In genomic region chr2:55961318-55961911, GRCh38 we compare ENCODE assay signal across 8 cellular contexts. TPM values are rescaled to one million over a fixed set of nuclear protein-coding genes. Genes with fewer than 3 reads are reported as not detected.
DNase-seq lines count a peak whose midpoint lies in the region; ATAC-seq, FAIRE-seq and TF ChIP-seq lines count a peak whose summit lies in the region.

No MANE protein-coding gene starts in this region.

- no peak overlapping the region for H3K4me2 ChIP-seq in skeletal muscle satellite cell (ENCODE audit: low read length)

- no peak for ATAC-seq in HG03135 (IDR thresholded peaks at IDR 0.05; ENCODE audit: unreplicated experiment)

- peak overlapping the region; percentile 40 for H3K9ac ChIP-seq in skeletal muscle satellite cell (ENCODE audit: low read depth, low read length)

- H3K36me3 ChIP-seq in skeletal muscle satellite cell (ENCODE audit: insufficient read depth, low read length): no peaks in the 10 kb centered on the region

- H3K4me1 ChIP-seq in skeletal muscle satellite cell (ENCODE audit: control insufficient read depth, insufficient read depth, low read length): peaks cover 30% of the 10 kb centered on the region

- no peaks in the 10 kb centered on the region for H3K27me3 ChIP-seq in skeletal muscle satellite cell (ENCODE audit: control insufficient read depth, insufficient read depth, low read length)

- H3K4me3 ChIP-seq in GM12865 (ENCODE audit: low read depth, low read length) (no peak overlapping the region), foreskin fibroblast (ENCODE audit: low read depth in 1 of 2, low read length in 2 of 2) (no peak overlapping the region), skeletal muscle satellite cell (ENCODE audit: low read length) (no peak overlapping the region)

- in situ Hi-C loops in KBM-7 (cut with MboI; ENCODE audit: low pct_unique_long_range_greater_than_20kb, low sequenced_read_pairs): no loop called here

- peak; percentile 51 for FAIRE-seq in A204.1 (lab: Jason Lieb, UNC)

- DNase-seq in GM12865 (ENCODE audit: low read depth) (peak; percentile 63), KBM-7 (peak; percentile 32), SK-N-DZ (ENCODE audit: low spot score) (peak; percentile 14), foreskin fibroblast (peak; percentile 28 to 74), NCI-H128 (lab: John Stamatoyannopoulos, UW; ENCODE audit: unreplicated experiment) (no peak)

- no peaks in the 10 kb centered on the region for H3K9me3 ChIP-seq in skeletal muscle satellite cell (replicated peaks; ENCODE audit: low read length)

- peak; percentile 55 for TF ChIP-seq CTCF in GM12865 (IDR thresholded peaks at IDR 0.05; ENCODE audit: insufficient read depth, low read depth, low read length, missing control alignments)
- TF ChIP-seq CTCF in foreskin fibroblast (IDR thresholded peaks at IDR 0.05; ENCODE audit: low read depth, low read length): peak; percentile 55

RNA-seq across cellular contexts. Expression of gene EFEMP1, which starts 37.8 kb away (rescaled TPM):
- not detected in 2 replicates for polyA plus RNA-seq in SK-N-DZ (2014; cell fraction: cytosol; rRNA removed)
- polyA plus RNA-seq in SK-N-DZ (2014; cell fraction: nucleus; rRNA removed): not detected in 2 replicates
- 183 and 208 TPM in 2 replicates for total RNA-seq in skeletal muscle satellite cell (2012; rRNA removed)
